ENCODE assay signal across 1 cellular context in the genomic region with DNA sequence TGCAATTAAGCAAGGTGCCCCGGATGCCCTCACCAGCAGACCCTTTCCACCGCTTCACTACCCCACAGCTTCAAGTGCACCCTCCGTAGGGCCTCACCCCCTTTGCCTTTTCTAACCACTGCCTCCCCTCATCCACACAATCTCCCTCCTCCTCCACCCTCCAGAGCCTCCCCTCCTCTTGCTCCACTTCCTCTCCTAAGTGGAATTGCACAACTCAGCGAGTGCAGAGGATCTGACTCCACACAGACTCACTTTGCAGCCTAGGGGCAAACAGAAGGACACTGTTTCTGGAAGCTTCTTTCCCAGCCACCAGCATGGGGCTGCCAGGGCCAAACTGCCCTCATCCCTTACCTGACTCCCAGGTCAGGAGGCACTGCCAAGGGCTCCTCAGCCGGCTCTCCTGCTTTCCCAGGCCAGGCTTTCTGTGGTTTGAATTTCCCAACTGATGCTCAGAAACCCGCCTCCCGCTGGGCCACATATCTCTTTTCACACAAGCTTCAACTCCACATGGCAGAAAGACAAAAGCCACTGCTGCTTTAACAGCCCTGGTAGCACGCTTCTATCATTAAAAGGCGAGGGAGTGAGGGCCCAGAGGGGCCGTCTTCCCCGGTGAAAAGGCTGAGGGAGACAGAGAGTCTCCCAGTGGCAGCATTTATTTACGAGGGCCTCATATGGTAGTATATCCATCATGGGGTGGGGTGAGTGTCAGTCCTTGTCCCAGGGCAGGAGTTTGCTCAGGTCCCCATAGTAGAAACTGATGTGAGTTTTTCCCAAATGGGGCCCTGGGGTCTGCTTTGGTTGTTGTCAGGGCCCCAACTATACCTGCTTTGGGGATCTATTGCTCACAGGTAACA.
TF ChIP-seq lines count a peak whose summit lies in the region.

No MANE protein-coding gene starts in this region.

TF ChIP-seq in K562, 482 proteins besides CTCF, POLR2A, EP300 and RAD21 (continued from another document):
- TF ChIP-seq, protein P1, sequence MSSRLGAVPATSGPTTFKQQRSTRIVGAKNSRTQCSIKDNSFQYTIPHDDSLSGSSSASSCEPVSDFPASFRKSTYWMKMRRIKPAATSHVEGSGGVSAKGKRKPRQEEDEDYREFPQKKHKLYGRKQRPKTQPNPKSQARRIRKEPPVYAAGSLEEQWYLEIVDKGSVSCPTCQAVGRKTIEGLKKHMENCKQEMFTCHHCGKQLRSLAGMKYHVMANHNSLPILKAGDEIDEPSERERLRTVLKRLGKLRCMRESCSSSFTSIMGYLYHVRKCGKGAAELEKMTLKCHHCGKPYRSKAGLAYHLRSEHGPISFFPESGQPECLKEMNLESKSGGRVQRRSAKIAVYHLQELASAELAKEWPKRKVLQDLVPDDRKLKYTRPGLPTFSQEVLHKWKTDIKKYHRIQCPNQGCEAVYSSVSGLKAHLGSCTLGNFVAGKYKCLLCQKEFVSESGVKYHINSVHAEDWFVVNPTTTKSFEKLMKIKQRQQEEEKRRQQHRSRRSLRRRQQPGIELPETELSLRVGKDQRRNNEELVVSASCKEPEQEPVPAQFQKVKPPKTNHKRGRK (tag; IDR thresholded peaks at IDR 0.05): no peak
- TF ChIP-seq ATF1 (CRISPR knock-in tag; IDR thresholded peaks at IDR 0.05) (no peak), ATF1 (tag; IDR thresholded peaks at IDR 0.05) (no peak), SIRT6 (IDR thresholded peaks at IDR 0.05; ENCODE audit: low read depth, low read length) (no peak), FOXA1 (IDR thresholded peaks at IDR 0.05; ENCODE audit: borderline replicate concordance) (no peak)
- TF ChIP-seq, protein P2, sequence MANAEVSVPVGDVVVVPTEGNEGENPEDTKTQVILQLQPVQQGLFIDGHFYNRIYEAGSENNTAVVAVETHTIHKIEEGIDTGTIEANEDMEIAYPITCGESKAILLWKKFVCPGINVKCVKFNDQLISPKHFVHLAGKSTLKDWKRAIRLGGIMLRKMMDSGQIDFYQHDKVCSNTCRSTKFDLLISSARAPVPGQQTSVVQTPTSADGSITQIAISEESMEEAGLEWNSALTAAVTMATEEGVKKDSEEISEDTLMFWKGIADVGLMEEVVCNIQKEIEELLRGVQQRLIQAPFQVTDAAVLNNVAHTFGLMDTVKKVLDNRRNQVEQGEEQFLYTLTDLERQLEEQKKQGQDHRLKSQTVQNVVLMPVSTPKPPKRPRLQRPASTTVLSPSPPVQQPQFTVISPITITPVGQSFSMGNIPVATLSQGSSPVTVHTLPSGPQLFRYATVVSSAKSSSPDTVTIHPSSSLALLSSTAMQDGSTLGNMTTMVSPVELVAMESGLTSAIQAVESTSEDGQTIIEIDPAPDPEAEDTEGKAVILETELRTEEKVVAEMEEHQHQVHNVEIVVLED (CRISPR knock-in tag; IDR thresholded peaks at IDR 0.05): no peak
